In genomic region chr5:176619203-176619568, GRCh38 we compare ENCODE assay signal across 8 cellular contexts. TPM values are rescaled to one million over a fixed set of nuclear protein-coding genes. Genes with fewer than 3 reads are reported as not detected.
DNase-seq lines count a peak whose midpoint lies in the region; ATAC-seq and TF ChIP-seq lines count a peak whose summit lies in the region.

No MANE protein-coding gene starts in this region.

- in situ Hi-C loops in transverse colon (cut with MboI; ENCODE audit: low pct_ligation_motif_present in 1 of 4, low pct_unique_long_range_greater_than_20kb in 1 of 4, low sequenced_read_pairs in 3 of 4), result no loop called here

- TF ChIP-seq POLR2A in transverse colon (IDR thresholded peaks at IDR 0.05), result no peak

- ATAC-seq in GM21786 (IDR thresholded peaks at IDR 0.05; ENCODE audit: unreplicated experiment) (peak; percentile 75), GM21528 (IDR thresholded peaks at IDR 0.05; ENCODE audit: low FRiP score, unreplicated experiment) (no peak)

- H3K4me1 ChIP-seq in transverse colon, result peaks cover 6 to 20% (median 14%) of the 10 kb centered on the region in 4 donors

- no peak for TF ChIP-seq EP300 in transverse colon (IDR thresholded peaks at IDR 0.05; ENCODE audit: low read depth)

- no peak overlapping the region for H3K27ac ChIP-seq in transverse colon

- peak; percentile 86 for DNase-seq in COLO668 (lab: John Stamatoyannopoulos, UW; ENCODE audit: unreplicated experiment)
- peak; percentile 23 for DNase-seq in NCI-H82 treated with DMSO at 0.1 percent for 48 hours (lab: John Stamatoyannopoulos, UW; ENCODE audit: unreplicated experiment)
- DNase-seq in activated T-helper 1 cell treated with anti-CD3 and anti-CD28 coated beads, Interleukin-12 subunit alpha, Interleukin-12 subunit beta, Interleukin-2, Interleukin-4 antibody, amounts not matched to agents 30 ng/mL and 10 ng/mL and 1 ng/mL, durations not matched to agents 14 hours and 24 hours and 36 hours (ENCODE audit: low spot score), result peak; percentile 75
- peak; percentile 79 for DNase-seq in fibroblast of the aortic adventitia (ENCODE audit: low read depth)
- no peak for DNase-seq in osteocyte (ENCODE audit: extremely low spot score, unreplicated experiment)
- DNase-seq in transverse colon, result peak; percentile 47

- H3K36me3 ChIP-seq in transverse colon, result no peaks in the 10 kb centered on the region

- intact Hi-C loops in activated T-helper 1 cell treated with anti-CD3 and anti-CD28 coated beads, Interleukin-12 subunit alpha, Interleukin-12 subunit beta, Interleukin-2, Interleukin-4 antibody, amounts not matched to agents 30 ng/mL and 10 ng/mL and 1 ng/mL, durations not matched to agents 14 hours and 24 hours and 36 hours (cut with micrococcal nuclease), result loop anchor here (1.0 kb wide), 4 partner anchors 8 to 45 kb away; partner anchors contain the start of genes EIF4E1B, SNCB and TSPAN17
- intact Hi-C loops in transverse colon (cut with DNase I; ENCODE audit: low total_unique reads), result no loop called here

- H3K4me1 Mint-ChIP-seq in activated T-helper 1 cell treated with anti-CD3 and anti-CD28 coated beads, Interleukin-12 subunit alpha, Interleukin-12 subunit beta, Interleukin-2, Interleukin-4 antibody, amounts not matched to agents 30 ng/mL and 10 ng/mL and 1 ng/mL, durations not matched to agents 14 hours and 24 hours and 36 hours (ENCODE audit: low read depth), result peaks cover 7% of the 10 kb centered on the region
- peaks cover 10% of the 10 kb centered on the region for H3K4me1 Mint-ChIP-seq in osteocyte (ENCODE audit: unreplicated experiment)

- peaks cover 87% of the 10 kb centered on the region for H3K27me3 ChIP-seq in transverse colon

- no peak overlapping the region for H3K4me3 Mint-ChIP-seq in activated T-helper 1 cell treated with anti-CD3 and anti-CD28 coated beads, Interleukin-12 subunit alpha, Interleukin-12 subunit beta, Interleukin-2, Interleukin-4 antibody, amounts not matched to agents 30 ng/mL and 10 ng/mL and 1 ng/mL, durations not matched to agents 14 hours and 24 hours and 36 hours
- peak overlapping the region; percentile 35 for H3K4me3 Mint-ChIP-seq in osteocyte (ENCODE audit: unreplicated experiment)

- H3K9me3 ChIP-seq in transverse colon, result no peaks in the 10 kb centered on the region

- H3K4me3 ChIP-seq in fibroblast of the aortic adventitia (ENCODE audit: low read depth, low read length) (peak overlapping the region; percentile 33), transverse colon (peak overlapping the region in 1 of 4 donors; percentile 4)

- peak; percentile 57 for TF ChIP-seq CTCF in fibroblast of the aortic adventitia (IDR thresholded peaks at IDR 0.05; ENCODE audit: insufficient read depth, low read length)
- TF ChIP-seq CTCF in osteocyte (IDR thresholded peaks at IDR 0.05), result peak; percentile 52
- TF ChIP-seq CTCF in transverse colon (IDR thresholded peaks at IDR 0.05), result peak in 1 of 5 experiments; percentile 8

- no peak overlapping the region for H3K27ac Mint-ChIP-seq in activated T-helper 1 cell treated with anti-CD3 and anti-CD28 coated beads, Interleukin-12 subunit alpha, Interleukin-12 subunit beta, Interleukin-2, Interleukin-4 antibody, amounts not matched to agents 30 ng/mL and 10 ng/mL and 1 ng/mL, durations not matched to agents 14 hours and 24 hours and 36 hours
- no peak overlapping the region for H3K27ac Mint-ChIP-seq in osteocyte (ENCODE audit: unreplicated experiment)

- peaks cover 67% of the 10 kb centered on the region for H3K27me3 Mint-ChIP-seq in activated T-helper 1 cell treated with anti-CD3 and anti-CD28 coated beads, Interleukin-12 subunit alpha, Interleukin-12 subunit beta, Interleukin-2, Interleukin-4 antibody, amounts not matched to agents 30 ng/mL and 10 ng/mL and 1 ng/mL, durations not matched to agents 14 hours and 24 hours and 36 hours (ENCODE audit: insufficient read depth)
- H3K27me3 Mint-ChIP-seq in osteocyte (ENCODE audit: unreplicated experiment), result peaks cover 51% of the 10 kb centered on the region

- WGBS in transverse colon (ENCODE audit: low coverage in 1 of 2), 2 donors, result 22% methylated on average over 14 of the region's 31 CpGs; no CpG with 5 or more reads in 1 of the 2 donors

- no peaks in the 10 kb centered on the region for H3K9me3 Mint-ChIP-seq in activated T-helper 1 cell treated with anti-CD3 and anti-CD28 coated beads, Interleukin-12 subunit alpha, Interleukin-12 subunit beta, Interleukin-2, Interleukin-4 antibody, amounts not matched to agents 30 ng/mL and 10 ng/mL and 1 ng/mL, durations not matched to agents 14 hours and 24 hours and 36 hours
- no peaks in the 10 kb centered on the region for H3K9me3 Mint-ChIP-seq in osteocyte (ENCODE audit: unreplicated experiment)

- H3K36me3 Mint-ChIP-seq in activated T-helper 1 cell treated with anti-CD3 and anti-CD28 coated beads, Interleukin-12 subunit alpha, Interleukin-12 subunit beta, Interleukin-2, Interleukin-4 antibody, amounts not matched to agents 30 ng/mL and 10 ng/mL and 1 ng/mL, durations not matched to agents 14 hours and 24 hours and 36 hours (ENCODE audit: low read depth), result no peaks in the 10 kb centered on the region
- H3K36me3 Mint-ChIP-seq in osteocyte (ENCODE audit: unreplicated experiment), result no peaks in the 10 kb centered on the region

RNA-seq across cellular contexts. Expression of gene GPRIN1, which starts 9.2 kb away (rescaled TPM):
- 3.1 and 3.2 TPM in 2 replicates for total RNA-seq in activated T-helper 1 cell treated with anti-CD3 and anti-CD28 coated beads, Interleukin-12 subunit alpha, Interleukin-12 subunit beta, Interleukin-2, Interleukin-4 antibody, amounts not matched to agents 30 ng/mL and 10 ng/mL and 1 ng/mL, durations not matched to agents 14 hours and 24 hours and 36 hours
- total RNA-seq in fibroblast of the aortic adventitia (ENCODE audit: low replicate concordance) (1.7 and 7.1 TPM in 2 replicates), osteocyte (1.6 TPM in 2 replicates), transverse colon (1 to 10 TPM; 1.6 to 9.7 (median 3.6) TPM)

RNA-seq across cellular contexts. Expression of gene SNCB, which starts 11.1 kb away (rescaled TPM):
- total RNA-seq in activated T-helper 1 cell treated with anti-CD3 and anti-CD28 coated beads, Interleukin-12 subunit alpha, Interleukin-12 subunit beta, Interleukin-2, Interleukin-4 antibody, amounts not matched to agents 30 ng/mL and 10 ng/mL and 1 ng/mL, durations not matched to agents 14 hours and 24 hours and 36 hours, result not detected in 2 replicates
- total RNA-seq in fibroblast of the aortic adventitia (ENCODE audit: low replicate concordance) (not detected in 2 replicates), osteocyte (not detected in 2 replicates), transverse colon (not detected)

RNA-seq across cellular contexts. Expression of gene EIF4E1B, which starts 11.3 kb away (rescaled TPM):
- not detected in 2 replicates for total RNA-seq in activated T-helper 1 cell treated with anti-CD3 and anti-CD28 coated beads, Interleukin-12 subunit alpha, Interleukin-12 subunit beta, Interleukin-2, Interleukin-4 antibody, amounts not matched to agents 30 ng/mL and 10 ng/mL and 1 ng/mL, durations not matched to agents 14 hours and 24 hours and 36 hours
- not detected in 2 replicates for total RNA-seq in fibroblast of the aortic adventitia (ENCODE audit: low replicate concordance)
- not detected in 2 replicates for total RNA-seq in osteocyte
- not detected for total RNA-seq in transverse colon

RNA-seq across cellular contexts. Expression of gene TSPAN17, which starts 28.1 kb away (rescaled TPM):
- total RNA-seq in activated T-helper 1 cell treated with anti-CD3 and anti-CD28 coated beads, Interleukin-12 subunit alpha, Interleukin-12 subunit beta, Interleukin-2, Interleukin-4 antibody, amounts not matched to agents 30 ng/mL and 10 ng/mL and 1 ng/mL, durations not matched to agents 14 hours and 24 hours and 36 hours, result 34.1 and 35.3 TPM in 2 replicates
- total RNA-seq in fibroblast of the aortic adventitia (ENCODE audit: low replicate concordance) (19.3 and 29.0 TPM in 2 replicates), osteocyte (41.8 and 45.5 TPM in 2 replicates), transverse colon (100 to 1,000 TPM in 1 of 4 donors, 10 to 100 TPM in 3; 27.2 to 227 (median 36.1) TPM)
